In genomic region chr17:32498362-32498761, GRCh38 we compare ENCODE assay signal across 19 cellular contexts. TPM values are rescaled to one million over a fixed set of nuclear protein-coding genes. Genes with fewer than 3 reads are reported as not detected.
DNase-seq lines count a peak whose midpoint lies in the region; ATAC-seq and TF ChIP-seq lines count a peak whose summit lies in the region.
"Had no signal": no experiment of that assay in that cellular context is flagged by ENCODE, and none has a peak within 500 bp of the region (broad histone marks: within the 10 kb centered on the region; RNA-seq: fewer than 3 reads in every experiment).

No MANE protein-coding gene starts in this region.

- H3K36me3 ChIP-seq in ascending aorta (peaks cover 13 to 14% of the 10 kb centered on the region in 2 donors), esophagus squamous epithelium (peaks cover 0 to 16% (median 0%) of the 10 kb centered on the region in 3 donors), spleen (no peaks in the 10 kb centered on the region)
- H3K36me3 ChIP-seq: cardiac muscle cell, SJCRH30, vagina had no signal

- intact Hi-C loops in activated CD4-positive, alpha-beta T cell treated with anti-CD3 and anti-CD28 coated beads, Interleukin-2, amount 10 ng/mL, durations not matched to agents 24 days and 14 days (cut with micrococcal nuclease), result no loop called here
- intact Hi-C loops in ascending aorta (cut with DNase I) (loop anchor here (5.0 kb wide), 2 partner anchors 379 to 429 kb away; partner anchors contain the start of genes MYO1D and TMEM98), esophagus squamous epithelium (cut with DNase I) (no loop called here), spleen (cut with DNase I; ENCODE audit: low total_unique reads) (no loop called here)

- no peaks in the 10 kb centered on the region for H3K36me3 Mint-ChIP-seq in activated CD4-positive, alpha-beta T cell treated with anti-CD3 and anti-CD28 coated beads, Interleukin-2, amount 10 ng/mL, durations not matched to agents 24 days and 14 days (ENCODE audit: low read depth)
- no peaks in the 10 kb centered on the region for H3K36me3 Mint-ChIP-seq in stimulated activated memory B cell treated with anti-CD40 and anti-IgM and Interleukin-4, amounts not matched to agents 10 μg/mL and 1 μg/mL and 100 μg/mL, for 72 hours
- H3K36me3 Mint-ChIP-seq: activated naive CD8-positive, alpha-beta T cell treated with anti-CD3 and anti-CD28 coated beads, Interleukin-2, amount 10 ng/mL, durations not matched to agents 7 days and 5 days; CD8-positive, alpha-beta memory T cell had no signal

- ATAC-seq in stimulated activated memory B cell treated with anti-CD40 and anti-IgM and Interleukin-4, amounts not matched to agents 10 μg/mL and 1 μg/mL and 100 μg/mL, for 72 hours, result no peak
- ATAC-seq: left colon had no signal

- TF ChIP-seq POLR2A in esophagus squamous epithelium (IDR thresholded peaks at IDR 0.05) (no peak), spleen (IDR thresholded peaks at IDR 0.05) (no peak)

- H3K4me3 Mint-ChIP-seq in activated CD4-positive, alpha-beta T cell treated with anti-CD3 and anti-CD28 coated beads, Interleukin-2, amount 10 ng/mL, durations not matched to agents 24 days and 14 days, result no peak overlapping the region
- no peak overlapping the region for H3K4me3 Mint-ChIP-seq in stimulated activated memory B cell treated with anti-CD40 and anti-IgM and Interleukin-4, amounts not matched to agents 10 μg/mL and 1 μg/mL and 100 μg/mL, for 72 hours
- H3K4me3 Mint-ChIP-seq: activated naive CD8-positive, alpha-beta T cell treated with anti-CD3 and anti-CD28 coated beads, Interleukin-2, amount 10 ng/mL, durations not matched to agents 7 days and 5 days; activated T-cell treated with anti-CD3 and anti-CD28 coated beads, Interleukin-2, amount 50 U/mL, for 24 hours; CD8-positive, alpha-beta memory T cell; stimulated activated naive CD8-positive, alpha-beta T cell treated with anti-CD3 and anti-CD28 coated beads, Interleukin-15, Interleukin-2, amounts not matched to agents 100 ng/mL and 50 ng/mL, for 24 hours had no signal

- H3K27me3 ChIP-seq in ascending aorta (no peaks in the 10 kb centered on the region), esophagus squamous epithelium (no peaks in the 10 kb centered on the region), spleen (replicated peaks in 1 of 7) (no peaks in the 10 kb centered on the region)
- H3K27me3 ChIP-seq: cardiac muscle cell, hepatocyte, vagina had no signal

- DNase-seq in activated CD4-positive, alpha-beta T cell treated with anti-CD3 and anti-CD28 coated beads, Interleukin-2, amount 10 ng/mL, durations not matched to agents 24 days and 14 days, result peak; percentile 54
- no peak for DNase-seq in activated CD4-positive, alpha-beta T cell treated with anti-CD3 and anti-CD28 coated beads for 1 hour
- DNase-seq in NCI-H2107 (lab: John Stamatoyannopoulos, UW) (peak; percentile 51), ascending aorta (ENCODE audit: low spot score in 2 of 2) (no peak), SKM-1 (lab: John Stamatoyannopoulos, UW; ENCODE audit: unreplicated experiment) (no peak), esophagus squamous epithelium (lab: John Stamatoyannopoulos, UW) (no peak), spleen (no peak)
- DNase-seq: activated CD4-positive, alpha-beta T cell treated with anti-CD3 and anti-CD28 coated beads, Interleukin-2, amount 50 U/mL, for 48 hours; activated naive CD8-positive, alpha-beta T cell treated with anti-CD3 and anti-CD28 coated beads, Interleukin-2, amount 10 ng/mL, durations not matched to agents 7 days and 5 days; activated T-cell treated with anti-CD3 and anti-CD28 coated beads, Interleukin-2, amount 50 U/mL, for 24 hours; CD8-positive, alpha-beta memory T cell; effector CD4-positive, alpha-beta T cell; left colon had no signal

- H3K4me1 Mint-ChIP-seq in activated CD4-positive, alpha-beta T cell treated with anti-CD3 and anti-CD28 coated beads, Interleukin-2, amount 10 ng/mL, durations not matched to agents 24 days and 14 days, result peaks cover 16% of the 10 kb centered on the region
- peaks cover 36% of the 10 kb centered on the region for H3K4me1 Mint-ChIP-seq in stimulated activated memory B cell treated with anti-CD40 and anti-IgM and Interleukin-4, amounts not matched to agents 10 μg/mL and 1 μg/mL and 100 μg/mL, for 72 hours

- WGBS in esophagus squamous epithelium, 2 donors, result 83 to 86% methylated on average over 7 to 11 of the region's 11 CpGs
- 80 to 87% (median 84%) methylated on average over 11 of the region's 11 CpGs for WGBS in spleen, 5 donors

- TF ChIP-seq CTCF in ascending aorta (IDR thresholded peaks at IDR 0.05), result no peak
- no peak for TF ChIP-seq CTCF in esophagus squamous epithelium (IDR thresholded peaks at IDR 0.05)
- no peak for TF ChIP-seq CTCF in spleen (IDR thresholded peaks at IDR 0.05 in 8 of 11, conservative IDR thresholded peaks at IDR 0.05 in 3 of 11)

- H3K9me3 Mint-ChIP-seq in activated CD4-positive, alpha-beta T cell treated with anti-CD3 and anti-CD28 coated beads, Interleukin-2, amount 10 ng/mL, durations not matched to agents 24 days and 14 days, result no peaks in the 10 kb centered on the region
- no peaks in the 10 kb centered on the region for H3K9me3 Mint-ChIP-seq in stimulated activated memory B cell treated with anti-CD40 and anti-IgM and Interleukin-4, amounts not matched to agents 10 μg/mL and 1 μg/mL and 100 μg/mL, for 72 hours
- H3K9me3 Mint-ChIP-seq: activated naive CD8-positive, alpha-beta T cell treated with anti-CD3 and anti-CD28 coated beads, Interleukin-2, amount 10 ng/mL, durations not matched to agents 7 days and 5 days; activated T-cell treated with anti-CD3 and anti-CD28 coated beads, Interleukin-2, amount 50 U/mL, for 24 hours; CD8-positive, alpha-beta memory T cell; stimulated activated naive CD8-positive, alpha-beta T cell treated with anti-CD3 and anti-CD28 coated beads, Interleukin-15, Interleukin-2, amounts not matched to agents 100 ng/mL and 50 ng/mL, for 24 hours had no signal

- H3K9me3 ChIP-seq in ascending aorta, result no peaks in the 10 kb centered on the region
- no peaks in the 10 kb centered on the region for H3K9me3 ChIP-seq in esophagus squamous epithelium
- H3K9me3 ChIP-seq in spleen, result no peaks in the 10 kb centered on the region
- H3K9me3 ChIP-seq: SJCRH30, vagina had no signal

- H3K4me3 ChIP-seq in ascending aorta (no peak overlapping the region), esophagus squamous epithelium (no peak overlapping the region), spleen (no peak overlapping the region)
- H3K4me3 ChIP-seq: cardiac muscle cell, hepatocyte, SJCRH30, vagina had no signal

- H3K27ac ChIP-seq in ascending aorta (peak overlapping the region; percentile 67 to 92), esophagus squamous epithelium (no peak overlapping the region), spleen (no peak overlapping the region)
- H3K27ac ChIP-seq: cardiac muscle cell, hepatocyte, SJCRH30, vagina had no signal

- H3K27ac Mint-ChIP-seq in activated CD4-positive, alpha-beta T cell treated with anti-CD3 and anti-CD28 coated beads, Interleukin-2, amount 10 ng/mL, durations not matched to agents 24 days and 14 days, result no peak overlapping the region
- peak overlapping the region; percentile 31 for H3K27ac Mint-ChIP-seq in stimulated activated memory B cell treated with anti-CD40 and anti-IgM and Interleukin-4, amounts not matched to agents 10 μg/mL and 1 μg/mL and 100 μg/mL, for 72 hours
- H3K27ac Mint-ChIP-seq: stimulated activated naive CD8-positive, alpha-beta T cell treated with anti-CD3 and anti-CD28 coated beads, Interleukin-15, Interleukin-2, amounts not matched to agents 100 ng/mL and 50 ng/mL, for 24 hours had no signal

- H3K27me3 Mint-ChIP-seq in activated CD4-positive, alpha-beta T cell treated with anti-CD3 and anti-CD28 coated beads, Interleukin-2, amount 10 ng/mL, durations not matched to agents 24 days and 14 days, result no peaks in the 10 kb centered on the region
- no peaks in the 10 kb centered on the region for H3K27me3 Mint-ChIP-seq in stimulated activated memory B cell treated with anti-CD40 and anti-IgM and Interleukin-4, amounts not matched to agents 10 μg/mL and 1 μg/mL and 100 μg/mL, for 72 hours
- H3K27me3 Mint-ChIP-seq: activated naive CD8-positive, alpha-beta T cell treated with anti-CD3 and anti-CD28 coated beads, Interleukin-2, amount 10 ng/mL, durations not matched to agents 7 days and 5 days; activated T-cell treated with anti-CD3 and anti-CD28 coated beads, Interleukin-2, amount 50 U/mL, for 24 hours; CD8-positive, alpha-beta memory T cell; stimulated activated naive CD8-positive, alpha-beta T cell treated with anti-CD3 and anti-CD28 coated beads, Interleukin-15, Interleukin-2, amounts not matched to agents 100 ng/mL and 50 ng/mL, for 24 hours had no signal

- H3K4me1 ChIP-seq in ascending aorta (peaks cover 20 to 33% of the 10 kb centered on the region in 2 donors), esophagus squamous epithelium (peaks cover 13 to 61% (median 14%) of the 10 kb centered on the region in 3 donors), spleen (peaks cover 30 to 62% (median 44%) of the 10 kb centered on the region in 6 donors)

RNA-seq across cellular contexts. Expression of gene CDK5R1, which starts 11.6 kb away (rescaled TPM):
- total RNA-seq in activated CD4-positive, alpha-beta T cell treated with anti-CD3 and anti-CD28 coated beads, Interleukin-2, amount 10 ng/mL, durations not matched to agents 24 days and 14 days, result 7.2 and 8.2 TPM in 2 replicates
- not detected for total RNA-seq in ascending aorta
- total RNA-seq in esophagus squamous epithelium, result 10 to 100 TPM in 2 of 4 donors, 1 to 10 TPM in 2; 5.7 to 12.1 (median 10.7) TPM
- total RNA-seq in spleen, result 10 to 100 TPM; 13.0 to 28.2 (median 20.3) TPM
- polyA plus RNA-seq in spleen, result 10 to 100 TPM; 13.5 to 26.3 (median 13.6) TPM

RNA-seq across cellular contexts. Expression of gene PSMD11, which starts 54.1 kb away (rescaled TPM):
- total RNA-seq in activated CD4-positive, alpha-beta T cell treated with anti-CD3 and anti-CD28 coated beads, Interleukin-2, amount 10 ng/mL, durations not matched to agents 24 days and 14 days, result 217 and 222 TPM in 2 replicates
- total RNA-seq in ascending aorta (6.3 TPM), esophagus squamous epithelium (100 to 1,000 TPM in 1 of 4 donors, 10 to 100 TPM in 3; 53.5 to 148 (median 70.3) TPM), spleen (10 to 100 TPM; 43.0 to 84.8 (median 68.9) TPM)
- polyA plus RNA-seq in spleen, result 10 to 100 TPM; 28.0 to 35.2 (median 35.1) TPM

Comparison
In these comparisons a context has a peak if more than half of its experiments do, and no peak if none do; other contexts are left out.
1. DNase-seq: peak in activated CD4-positive, alpha-beta T cell treated with anti-CD3 and anti-CD28 coated beads, Interleukin-2, amount 10 ng/mL, durations not matched to agents 24 days and 14 days (single experiment) and NCI-H2107 (single experiment); none in activated CD4-positive, alpha-beta T cell treated with anti-CD3 and anti-CD28 coated beads for 1 hour (single experiment), ascending aorta (0 of 2), SKM-1 (single experiment), esophagus squamous epithelium (single experiment) and spleen (single experiment).
2. H3K27ac ChIP-seq: peak in ascending aorta (2 of 2); none in esophagus squamous epithelium (0 of 4) and spleen (0 of 8).